Comparison of ENCODE assay signal across 8 cellular contexts in the genomic region with DNA sequence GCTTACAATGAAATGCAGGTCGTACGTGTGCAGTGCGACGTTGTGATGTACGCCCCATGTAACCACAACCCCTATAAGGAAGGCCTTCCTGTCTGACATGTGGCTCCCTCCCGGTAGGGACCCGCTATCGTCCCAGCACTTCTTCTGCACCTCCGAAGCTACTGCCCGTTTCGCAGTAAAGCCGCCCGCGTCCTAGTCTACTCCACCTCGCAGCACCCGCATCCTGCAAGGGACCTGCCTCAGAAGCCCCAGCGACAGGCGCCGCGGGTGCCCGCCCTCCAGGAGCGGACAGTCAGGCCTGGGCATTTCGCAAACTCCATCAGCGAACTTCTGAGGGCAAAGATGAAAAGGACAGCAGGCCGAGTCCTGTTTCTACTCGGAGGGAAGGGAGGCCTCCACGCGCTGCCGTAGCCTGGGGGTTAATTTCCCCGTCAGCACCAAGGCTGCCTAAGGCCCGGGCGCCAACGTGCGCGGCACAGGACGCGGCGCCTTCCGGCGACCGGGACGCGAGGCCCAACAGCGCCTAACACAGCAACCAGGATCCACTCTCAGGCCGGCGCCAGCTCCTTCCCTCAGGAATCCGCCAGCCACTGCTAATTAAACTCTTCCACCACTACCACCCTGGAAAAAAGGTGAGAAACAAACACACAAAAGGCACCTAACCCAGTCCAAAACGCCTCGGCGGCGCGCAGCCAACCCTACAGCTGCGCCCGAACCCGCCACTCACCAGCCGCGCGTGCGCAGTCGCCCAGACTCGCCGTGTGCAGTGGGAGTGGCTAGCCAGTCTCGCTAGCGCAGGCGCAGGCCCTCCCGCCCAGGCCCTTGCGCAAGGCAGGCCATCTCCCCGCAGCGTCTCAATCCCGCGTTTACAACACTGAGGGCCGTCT. TPM values are rescaled to one million over a fixed set of nuclear protein-coding genes. Genes with fewer than 3 reads are reported as not detected.
DNase-seq lines count a peak whose midpoint lies in the region; ATAC-seq and TF ChIP-seq lines count a peak whose summit lies in the region.

A gene with protein sequence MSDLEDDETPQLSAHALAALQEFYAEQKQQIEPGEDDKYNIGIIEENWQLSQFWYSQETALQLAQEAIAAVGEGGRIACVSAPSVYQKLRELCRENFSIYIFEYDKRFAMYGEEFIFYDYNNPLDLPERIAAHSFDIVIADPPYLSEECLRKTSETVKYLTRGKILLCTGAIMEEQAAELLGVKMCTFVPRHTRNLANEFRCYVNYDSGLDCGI (minus strand): TSS at position 768 of the 887 bp plus-strand sequence. CDS start 16,363 bp downstream, outside the sequence.

- H3K27ac Mint-ChIP-seq in Caco-2 (ENCODE audit: unreplicated experiment) = peak within 1 kb of the TSS; percentile 97

- peaks cover 16% of the 10 kb centered on the region for H3K4me1 Mint-ChIP-seq in Caco-2 (ENCODE audit: low read depth, unreplicated experiment)

- DNase-seq in Caco-2 (peak; percentile 95 to 98), NT2/D1 (ENCODE audit: low read depth, low spot score) (peak; percentile 83)
- DNase-seq in activated CD8-positive, alpha-beta memory T cell treated with anti-CD3 and anti-CD28 coated beads, Interleukin-2, amount 50 U/mL, for 24 hours (ENCODE audit: extremely low read depth) = peak; percentile 76
- peak; percentile 96 for DNase-seq in stimulated activated CD8-positive, alpha-beta memory T cell treated with anti-CD3 and anti-CD28 coated beads, Interleukin-15, amount 100 ng/mL, for 24 hours (ENCODE audit: low read depth)

- no peaks in the 10 kb centered on the region for H3K27me3 Mint-ChIP-seq in Caco-2 (ENCODE audit: insufficient read depth, unreplicated experiment)

- H3K4me3 Mint-ChIP-seq in Caco-2 (ENCODE audit: unreplicated experiment) = peak within 1 kb of the TSS; percentile 87

- H3K36me3 ChIP-seq in Caco-2 (ENCODE audit: control insufficient read depth, insufficient read depth, low read length) (no peaks in the 10 kb centered on the region), HUES48 (ENCODE audit: control insufficient read depth, insufficient read depth, low read length) (peaks cover 4% of the 10 kb centered on the region; the same call in 1 of the 2 replicates), NT2/D1 (ENCODE audit: insufficient read depth, insufficient read length, low read length) (peaks cover 12% of the 10 kb centered on the region), mesodermal cell (ENCODE audit: control insufficient read depth, insufficient read depth, low read length) (peaks cover 17% of the 10 kb centered on the region)

- TF ChIP-seq CTCF in Caco-2 (IDR thresholded peaks at IDR 0.05; ENCODE audit: insufficient read depth in 1 of 2, low read depth in 1 of 2, low read length in 1 of 2, severe bottlenecking in 1 of 2, unreplicated experiment in 1 of 2) = no peak

- H3K9me3 ChIP-seq in Caco-2 (no peaks in the 10 kb centered on the region), HUES48 (ENCODE audit: control insufficient read depth, insufficient read depth, low read length) (no peaks in the 10 kb centered on the region), NT2/D1 (ENCODE audit: insufficient read depth, low read length) (0 out of 2 replicates have a peak, but pooled peaks cover 10% of the 10 kb centered on the region), mesodermal cell (ENCODE audit: control insufficient read depth, low read length) (peaks cover 8% of the 10 kb centered on the region)

- H3K4me1 ChIP-seq in Caco-2 = peaks cover 9% of the 10 kb centered on the region
- peaks cover 7% of the 10 kb centered on the region; the same call in 1 of the 2 replicates for H3K4me1 ChIP-seq in HUES48 (ENCODE audit: control insufficient read depth, insufficient read depth, low read length)
- peaks cover 2% of the 10 kb centered on the region for H3K4me1 ChIP-seq in NT2/D1 (ENCODE audit: insufficient read depth, insufficient read length)
- no peaks in the 10 kb centered on the region for H3K4me1 ChIP-seq in mesodermal cell (ENCODE audit: control insufficient read depth, insufficient read depth, low read length, poor library complexity, severe bottlenecking)

- H3K36me3 Mint-ChIP-seq in Caco-2 (ENCODE audit: insufficient read depth, unreplicated experiment) = peaks cover 39% of the 10 kb centered on the region

- TSS peak; percentile 72 for BruUV-seq in Caco-2 (replicated peaks; lab: Mats Ljungman, UMichigan)

- POLR2A ChIA-PET in Caco-2 (lab: Charles Lee) = interaction anchor here (0.5 to 0.6 kb wide), 2 partner anchors 87 to 248 kb away, joined by 3 read pairs; a partner anchor contains a TSS

- WGBS in mesodermal cell (ENCODE audit: insufficient coverage in 2 of 2), 2 experiments = 1 to 3% methylated on average over 47 to 56 of the region's 72 CpGs

- peak within 1 kb of the TSS; percentile 84 for H3K9ac ChIP-seq in HUES48 (ENCODE audit: low read depth, low read length)
- peak within 1 kb of the TSS; percentile 94 for H3K9ac ChIP-seq in NT2/D1 (ENCODE audit: insufficient read length, low read depth)

- peak within 1 kb of the TSS; percentile 84 for H3K27ac ChIP-seq in HUES48 (ENCODE audit: low read depth, low read length)
- peak within 1 kb of the TSS; percentile 88 for H3K27ac ChIP-seq in mesodermal cell (ENCODE audit: low read depth, low read length, severe bottlenecking)

- in situ Hi-C loops in endometrial microvascular endothelial cells (cut with HindIII; ENCODE audit: inconsistent ontology term, low pct_unique_long_range_greater_than_20kb, low sequenced_read_pairs) = no loop called here

- peaks cover 10% of the 10 kb centered on the region for H3K9me3 Mint-ChIP-seq in Caco-2 (ENCODE audit: unreplicated experiment)

- peak within 1 kb of the TSS; percentile 58 for H3K4me3 ChIP-seq in Caco-2 (ENCODE audit: low read depth, low read length)
- H3K4me3 ChIP-seq in HUES48 (ENCODE audit: low read depth, low read length) = peak within 1 kb of the TSS; percentile 75
- peak within 1 kb of the TSS; percentile 80 for H3K4me3 ChIP-seq in NT2/D1 (ENCODE audit: insufficient read length, low read depth)
- H3K4me3 ChIP-seq in mesodermal cell (ENCODE audit: extremely low read depth, insufficient read depth, low read length, poor library complexity, severe bottlenecking) = peak within 1 kb of the TSS; percentile 57

- intact Hi-C loops in Caco-2 (cut with micrococcal nuclease; ENCODE audit: unreplicated experiment) = loop anchor here (1.0 to 5.0 kb wide), 3 partner anchors 41 to 276 kb away; no protein-coding TSS in a partner anchor

- H3K27me3 ChIP-seq in Caco-2 (replicated peaks; ENCODE audit: control insufficient read depth, insufficient read depth, low read length) (no peaks in the 10 kb centered on the region), HUES48 (ENCODE audit: control insufficient read depth, insufficient read depth, low read length) (no peaks in the 10 kb centered on the region), NT2/D1 (ENCODE audit: insufficient read depth, insufficient read length) (no peaks in the 10 kb centered on the region)

- peak; percentile 89 for ATAC-seq in GM21390 (IDR thresholded peaks at IDR 0.05; ENCODE audit: unreplicated experiment)

- CTCF ChIA-PET in Caco-2 (lab: Charles Lee) = interaction anchor here (1.0 kb wide), 1 partner anchor 152 kb away, joined by 3 read pairs; no protein-coding TSS in a partner anchor

RNA-seq across cellular contexts. Expression of the gene that starts here (rescaled TPM):
- total RNA-seq in Caco-2 (2022) = 8.6 and 9.6 TPM in 2 replicates
- total RNA-seq in endometrial microvascular endothelial cells (ENCODE audit: inconsistent ontology term) = 27.7 TPM
- polyA plus RNA-seq in mesodermal cell (2013, experiment 1 of 2) = 7.3 TPM
- polyA plus RNA-seq in mesodermal cell (2013, experiment 2 of 2) = 8.4 TPM

Comparison
In these comparisons a context has a peak if more than half of its experiments do, and no peak if none do; other contexts are left out.
1. Peak in every context shown above with its lines: DNase-seq, ATAC-seq, H3K4me3 ChIP-seq and H3K27ac ChIP-seq.